In the genomic region with DNA sequence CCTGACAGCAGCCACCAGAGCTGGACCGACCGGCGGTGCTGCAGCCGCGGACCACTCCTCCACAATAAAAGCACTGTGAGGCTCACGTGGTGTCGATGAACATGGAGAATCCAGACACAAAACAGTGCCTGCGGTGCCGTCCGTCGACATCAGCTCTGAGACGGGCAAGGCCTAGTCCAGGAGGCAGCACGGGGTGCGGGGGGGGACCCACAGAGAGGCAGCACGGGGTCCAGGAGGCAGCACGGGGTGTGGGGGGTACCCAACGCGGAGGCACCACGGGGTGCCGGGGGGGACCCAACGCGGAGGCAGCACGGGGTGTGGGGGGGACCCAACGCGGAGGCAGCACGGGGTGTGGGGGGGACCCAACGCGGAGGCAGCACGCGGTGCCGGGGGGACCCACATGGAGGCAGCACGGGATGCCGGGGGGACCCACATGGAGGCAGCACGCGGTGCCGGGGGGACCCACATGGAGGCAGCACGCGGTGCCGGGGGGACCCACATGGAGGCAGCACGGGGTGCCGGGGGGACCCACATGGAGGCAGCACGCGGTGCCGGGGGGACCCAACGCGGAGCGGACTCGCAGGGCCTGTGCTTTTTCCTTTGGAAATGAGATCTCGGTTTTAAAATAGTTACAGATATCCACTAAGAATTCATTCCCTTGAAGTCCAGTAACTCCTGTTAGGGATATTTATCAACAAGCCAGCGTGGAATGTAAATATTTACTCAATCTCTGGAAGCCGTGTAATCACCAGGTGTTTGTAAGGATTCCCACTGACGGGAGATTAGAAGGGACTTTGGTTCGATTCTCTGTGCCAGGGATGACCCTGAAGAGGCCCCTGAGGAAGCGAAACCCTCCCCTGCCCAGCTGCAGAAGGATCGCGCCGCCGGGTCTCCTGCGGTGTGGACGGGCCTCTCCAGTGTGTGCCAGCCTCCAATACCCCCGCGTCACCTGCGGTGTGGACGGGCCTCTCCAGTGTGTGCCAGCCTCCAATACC, we compare ENCODE assay signal across 26 cellular contexts. TPM values are rescaled to one million over a fixed set of nuclear protein-coding genes. Genes with fewer than 3 reads are reported as not detected.
DNase-seq lines count a peak whose midpoint lies in the region; ATAC-seq and TF ChIP-seq lines count a peak whose summit lies in the region.
"Had no signal": no experiment of that assay in that cellular context is flagged by ENCODE, and none has a peak within 500 bp of the region (broad histone marks: within the 10 kb centered on the region; RNA-seq: fewer than 3 reads in every experiment).

No MANE protein-coding gene starts in this region.

- H3K9ac ChIP-seq in endodermal cell (ENCODE audit: extremely low read depth, low read length, poor library complexity, severe bottlenecking) = no peak overlapping the region
- H3K9ac ChIP-seq: BLaER1 treated with 17β-estradiol and CSF1 and Interleukin-3, amounts not matched to agents 10 nM and 100 nM had no signal

- H3K27me3 Mint-ChIP-seq in endodermal cell (ENCODE audit: insufficient read depth) = peaks cover 5% of the 10 kb centered on the region
- no peaks in the 10 kb centered on the region for H3K27me3 Mint-ChIP-seq in mesothelial cell of epicardium (ENCODE audit: low read depth)
- H3K27me3 Mint-ChIP-seq: central memory CD8-positive, alpha-beta T cell had no signal

- 91% methylated on average over 64 of the region's 64 CpGs for WGBS in right cardiac atrium
- 65 to 89% methylated on average over 4 to 54 of the region's 64 CpGs for WGBS in endodermal cell (ENCODE audit: insufficient coverage in 1 of 2, insufficient read length in 1 of 2), 2 experiments

- H3K9me3 Mint-ChIP-seq in endodermal cell (peaks cover 18% of the 10 kb centered on the region), mesothelial cell of epicardium (peaks cover 21% of the 10 kb centered on the region)

- H3K4me1 Mint-ChIP-seq in endodermal cell (peaks cover 3% of the 10 kb centered on the region), mesothelial cell of epicardium (peaks cover 2% of the 10 kb centered on the region)
- H3K4me1 Mint-ChIP-seq: central memory CD8-positive, alpha-beta T cell had no signal

- ATAC-seq in right cardiac atrium (no peak), Right ventricle myocardium inferior (no peak)
- ATAC-seq: A549, esophagus mucosa, HCT116 had no signal

- H3K27ac Mint-ChIP-seq in endodermal cell (peak overlapping the region; percentile 64), mesothelial cell of epicardium (peak overlapping the region; percentile 25)

- H3K36me3 ChIP-seq in left ventricle myocardium inferior (no peaks in the 10 kb centered on the region), endodermal cell (ENCODE audit: control insufficient read depth, insufficient read depth, low read length) (no peaks in the 10 kb centered on the region)
- H3K36me3 ChIP-seq: WERI-Rb-1 had no signal

- H3K27me3 ChIP-seq in right cardiac atrium (ENCODE audit: control insufficient read depth, insufficient read depth) (no peaks in the 10 kb centered on the region), left ventricle myocardium inferior (ENCODE audit: low read depth) (no peaks in the 10 kb centered on the region), endodermal cell (ENCODE audit: control insufficient read depth, insufficient read depth, low read length, poor library complexity, severe bottlenecking) (no peaks in the 10 kb centered on the region)
- H3K27me3 ChIP-seq: BLaER1 treated with 17β-estradiol and CSF1 and Interleukin-3, amounts not matched to agents 10 nM and 100 nM had no signal

- H3K27ac ChIP-seq in right cardiac atrium (ENCODE audit: low read length) (no peak overlapping the region), left ventricle myocardium inferior (replicated peaks) (no peak overlapping the region), endodermal cell (ENCODE audit: low read depth, low read length) (no peak overlapping the region)
- H3K27ac ChIP-seq: A549; BLaER1 treated with 17β-estradiol and CSF1 and Interleukin-3, amounts not matched to agents 10 nM and 100 nM; HL-60; WERI-Rb-1 had no signal

- H3K9me3 ChIP-seq in right cardiac atrium (ENCODE audit: control insufficient read depth, low read length) (no peaks in the 10 kb centered on the region), left ventricle myocardium inferior (replicated peaks) (peaks cover 15% of the 10 kb centered on the region), endodermal cell (ENCODE audit: control insufficient read depth, low read length) (peaks cover 9% of the 10 kb centered on the region)
- H3K9me3 ChIP-seq: A549 had no signal

- intact Hi-C loops in right cardiac atrium (cut with DNase I) (loop anchor here in 2 of 4 donors (10.0 kb wide), 1 partner anchor 61 kb away; the partner anchor contains the start of gene COL6A2 (in 2 of the 2)), left ventricle myocardium inferior (cut with micrococcal nuclease) (no loop called here), Right ventricle myocardium inferior (cut with DNase I) (no loop called here)

- TF ChIP-seq CTCF in left ventricle myocardium inferior (IDR thresholded peaks at IDR 0.05; ENCODE audit: borderline replicate concordance) (no peak), endodermal cell (conservative IDR thresholded peaks at IDR 0.05) (no peak), mesothelial cell of epicardium (IDR thresholded peaks at IDR 0.05; ENCODE audit: unreplicated experiment) (no peak)

- peaks cover 4% of the 10 kb centered on the region for H3K4me1 ChIP-seq in right cardiac atrium (ENCODE audit: control insufficient read depth, insufficient read depth, low read length)
- peaks cover 34% of the 10 kb centered on the region for H3K4me1 ChIP-seq in left ventricle myocardium inferior
- no peaks in the 10 kb centered on the region for H3K4me1 ChIP-seq in endodermal cell (ENCODE audit: control insufficient read depth, insufficient read depth, low read length)
- H3K4me1 ChIP-seq: A549 had no signal

- DNase-seq in right cardiac atrium (peak in 2 of 3 donors; percentile 39 to 60), left ventricle myocardium inferior (no peak), endodermal cell (no peak), mesothelial cell of epicardium (ENCODE audit: low spot score in 2 of 2, unreplicated experiment in 2 of 2) (no peak), kidney tubule cell (ENCODE audit: low spot score) (no peak), RKO (ENCODE audit: low spot score) (no peak), Right ventricle myocardium inferior (ENCODE audit: missing footprints) (no peak), NCI-H1694 (lab: John Stamatoyannopoulos, UW) (no peak)
- DNase-seq: activated CD4-positive, alpha-beta T cell treated with anti-CD3 and anti-CD28 coated beads, Interleukin-2, amount 50 U/mL, for 4 hours; activated naive CD4-positive, alpha-beta T cell treated with Interleukin-2 at 50 U/mL for 16 hours; activated T-cell treated with anti-CD3 and anti-CD28 coated beads, Interleukin-2, amount 50 U/mL, for 1 hour; aorta; GDM1; NCI-H2081 treated with DMSO at 0.1 percent for 48 hours; NCI-H524 treated with DMSO at 0.1 percent for 48 hours; occipital lobe; SHP77 treated with DMSO at 0.1 percent for 48 hours; T-helper 1 cell; WERI-Rb-1 had no signal

- H3K4me3 Mint-ChIP-seq in endodermal cell (no peak overlapping the region), mesothelial cell of epicardium (no peak overlapping the region)
- H3K4me3 Mint-ChIP-seq: central memory CD8-positive, alpha-beta T cell had no signal

- no peak overlapping the region for H3K4me3 ChIP-seq in right cardiac atrium (ENCODE audit: low read length)
- no peak overlapping the region for H3K4me3 ChIP-seq in left ventricle myocardium inferior
- H3K4me3 ChIP-seq in endodermal cell (ENCODE audit: low read length) = no peak overlapping the region
- H3K4me3 ChIP-seq: A549; BLaER1 treated with 17β-estradiol and CSF1 and Interleukin-3, amounts not matched to agents 10 nM and 100 nM had no signal

- H3K36me3 Mint-ChIP-seq in endodermal cell (ENCODE audit: low read depth) (no peaks in the 10 kb centered on the region), mesothelial cell of epicardium (peaks cover 4% of the 10 kb centered on the region)

RNA-seq across cellular contexts. Expression of gene COL6A1, which starts 52.1 kb away (rescaled TPM):
- 100 to 1,000 TPM; 112 to 192 (median 171) TPM for total RNA-seq in right cardiac atrium
- polyA plus RNA-seq in right cardiac atrium = 165 TPM
- total RNA-seq in left ventricle myocardium inferior = 154 TPM
- total RNA-seq in endodermal cell = 100 to 1,000 TPM; 232 to 407 TPM
- 172 TPM for polyA plus RNA-seq in endodermal cell (2013, experiment 1 of 2)
- 154 TPM for polyA plus RNA-seq in endodermal cell (2013, experiment 2 of 2)
- total RNA-seq in mesothelial cell of epicardium = 539 to 636 TPM (median 611 TPM) in 3 replicates
- total RNA-seq in Right ventricle myocardium inferior = 228 TPM
- total RNA-seq: OCI-LY7 had no signal

Comparison
In these comparisons a context has a peak if more than half of its experiments do, and no peak if none do; other contexts are left out.
1. DNase-seq: peak in right cardiac atrium (2 of 3); none in left ventricle myocardium inferior (single experiment), endodermal cell (single experiment), mesothelial cell of epicardium (0 of 2), kidney tubule cell (single experiment), RKO (single experiment), Right ventricle myocardium inferior (single experiment) and NCI-H1694 (single experiment).